Comparison of ENCODE assay signal across 1 cellular context in genomic region chr19:57934820-57935665, GRCh38.
A peak's percentile ranks its signal among the peaks of the same experiment; 100 is the strongest.
TF ChIP-seq lines count a peak whose summit lies in the region.

Gene ZNF418 (minus strand): TSS chr19:57935402. CDS start chr19:57933822, 1,580 bp downstream.

TF ChIP-seq in WTC11, 78 proteins besides CTCF, POLR2A, EP300 and RAD21 (continued from another document):
- TF ChIP-seq SP1 (CRISPR knock-in tag; conservative IDR thresholded peaks at IDR 0.05), result peak; percentile 76
- TF ChIP-seq CBFB (CRISPR knock-in tag; IDR thresholded peaks at IDR 0.05; ENCODE audit: low read depth), result no peak
- TF ChIP-seq PRDM15 (CRISPR knock-in tag; IDR thresholded peaks at IDR 0.05), result peak; percentile 87
- no peak for TF ChIP-seq GTF2I (CRISPR knock-in tag; conservative IDR thresholded peaks at IDR 0.05)
- TF ChIP-seq ZBTB43 (CRISPR knock-in tag; IDR thresholded peaks at IDR 0.05), result 0 out of 2 replicates have a peak, but pooled peaks have one; percentile 62
- TF ChIP-seq MAX (CRISPR knock-in tag; IDR thresholded peaks at IDR 0.05), result 0 out of 2 replicates have a peak, but pooled peaks have one; percentile 26
- no peak for TF ChIP-seq FOXP4 (CRISPR knock-in tag; IDR thresholded peaks at IDR 0.05)
- TF ChIP-seq ZBTB21 (CRISPR knock-in tag; IDR thresholded peaks at IDR 0.05; ENCODE audit: borderline replicate concordance), result no peak
- no peak for TF ChIP-seq USF2 (CRISPR knock-in tag; IDR thresholded peaks at IDR 0.05)
- no peak for TF ChIP-seq PRRX2 (CRISPR knock-in tag; IDR thresholded peaks at IDR 0.05)
- TF ChIP-seq FOXP1 (CRISPR knock-in tag; IDR thresholded peaks at IDR 0.05; ENCODE audit: borderline replicate concordance), result peak; percentile 83; the same call in 1 of the 2 replicates
- 0 out of 2 replicates have a peak, but pooled peaks have one; percentile 26 for TF ChIP-seq NFE2L1 (CRISPR knock-in tag; IDR thresholded peaks at IDR 0.05)
- TF ChIP-seq ZNF281 (CRISPR knock-in tag; IDR thresholded peaks at IDR 0.05), result no peak
